Comparison of ENCODE assay signal across 13 cellular contexts in genomic region chr9:129630967-129631672, GRCh38. TPM values are rescaled to one million over a fixed set of nuclear protein-coding genes. Genes with fewer than 3 reads are reported as not detected.
DNase-seq lines count a peak whose midpoint lies in the region; ATAC-seq and TF ChIP-seq lines count a peak whose summit lies in the region.
"Had no signal": no experiment of that assay in that cellular context is flagged by ENCODE, and none has a peak within 500 bp of the region (broad histone marks: within the 10 kb centered on the region; RNA-seq: fewer than 3 reads in every experiment).

No MANE protein-coding gene starts in this region.

- H3K36me3 ChIP-seq in fibroblast of lung (ENCODE audit: control insufficient read depth, insufficient read depth, low read length) (peaks cover 25% of the 10 kb centered on the region), neural progenitor cell (no peaks in the 10 kb centered on the region)

- H3K36me3 Mint-ChIP-seq in activated T-cell treated with anti-CD3 and anti-CD28 coated beads, Interleukin-2, amount 50 U/mL, for 72 hours (ENCODE audit: insufficient read depth in 2 of 2), result peaks cover 0 to 8% of the 10 kb centered on the region in 2 donors
- peaks cover 9% of the 10 kb centered on the region for H3K36me3 Mint-ChIP-seq in neural progenitor cell

- peak overlapping the region; percentile 15 for H3K27ac ChIP-seq in fibroblast of lung (ENCODE audit: insufficient read depth, low read length)
- no peak overlapping the region for H3K27ac ChIP-seq in neural progenitor cell

- peak overlapping the region in 1 of 2 donors; percentile 48 for H3K4me3 Mint-ChIP-seq in activated T-cell treated with anti-CD3 and anti-CD28 coated beads, Interleukin-2, amount 50 U/mL, for 72 hours
- H3K4me3 Mint-ChIP-seq in neural progenitor cell, result peak overlapping the region; percentile 68

- H3K27me3 ChIP-seq in fibroblast of lung (ENCODE audit: control insufficient read depth, insufficient read depth, low read length) (no peaks in the 10 kb centered on the region), neural progenitor cell (no peaks in the 10 kb centered on the region)

- no peak overlapping the region for H3K9ac ChIP-seq in fibroblast of lung (ENCODE audit: insufficient read depth, low read length)
- H3K9ac ChIP-seq in neural progenitor cell, result no peak overlapping the region

- H3K27ac Mint-ChIP-seq in activated T-cell treated with anti-CD3 and anti-CD28 coated beads, Interleukin-2, amount 50 U/mL, for 72 hours, result peak overlapping the region; percentile 56
- peak overlapping the region; percentile 74 for H3K27ac Mint-ChIP-seq in neural progenitor cell
- H3K27ac Mint-ChIP-seq: activated T-helper 2 cell treated with anti-CD3 and anti-CD28 coated beads, Interferon-gamma antibody, Interleukin-2, Interleukin-4, amounts not matched to agents 10 μg/mL and 5 μg/mL and 100 μg/mL, durations not matched to agents 14 hours and 24 hours and 36 hours had no signal

- no peaks in the 10 kb centered on the region for H3F3A ChIP-seq in neural progenitor cell (ENCODE audit: low read depth)

- H4K20me1 ChIP-seq in fibroblast of lung (ENCODE audit: control insufficient read depth, extremely low read depth, insufficient read depth, low read length) (no peaks in the 10 kb centered on the region), neural progenitor cell (ENCODE audit: low read depth) (peaks cover 93% of the 10 kb centered on the region)

- peaks cover 62% of the 10 kb centered on the region for H3K4me1 Mint-ChIP-seq in activated T-cell treated with anti-CD3 and anti-CD28 coated beads, Interleukin-2, amount 50 U/mL, for 72 hours (ENCODE audit: low read depth)
- peaks cover 45% of the 10 kb centered on the region for H3K4me1 Mint-ChIP-seq in neural progenitor cell

- no peak for TF ChIP-seq CTCF in fibroblast of lung (conservative IDR thresholded peaks at IDR 0.05 in 1 of 2, IDR thresholded peaks at IDR 0.05 in 1 of 2; ENCODE audit: low read depth in 1 of 2, low read length in 2 of 2)
- TF ChIP-seq CTCF in neural progenitor cell (IDR thresholded peaks at IDR 0.05), result no peak

- H3K79me2 ChIP-seq in fibroblast of lung (ENCODE audit: control insufficient read depth, insufficient read depth, low read length) (peaks cover 90% of the 10 kb centered on the region), neural progenitor cell (ENCODE audit: low read depth) (peaks cover 78% of the 10 kb centered on the region)

- no peaks in the 10 kb centered on the region for H3K27me3 Mint-ChIP-seq in activated T-cell treated with anti-CD3 and anti-CD28 coated beads, Interleukin-2, amount 50 U/mL, for 72 hours (ENCODE audit: low read depth)
- peaks cover 2% of the 10 kb centered on the region for H3K27me3 Mint-ChIP-seq in neural progenitor cell (ENCODE audit: insufficient read depth, low read depth)

- DNase-seq in EH (ENCODE audit: low read depth), result peak; percentile 67
- no peak for DNase-seq in activated T-cell treated with anti-CD3 and anti-CD28 coated beads, Interleukin-2, amount 50 U/mL, for 72 hours
- DNase-seq in fibroblast of lung (ENCODE audit: low read depth in 2 of 2), result peak in 1 of 2 donors; percentile 69
- DNase-seq in neural progenitor cell (ENCODE audit: low spot score), result no peak
- no peak for DNase-seq in DMS153 treated with DMSO at 0.1 percent for 48 hours (lab: John Stamatoyannopoulos, UW; ENCODE audit: unreplicated experiment)
- no peak for DNase-seq in activated CD4-positive, CD25-positive, alpha-beta regulatory T cell treated with anti-CD3 and anti-CD28 coated beads, Interleukin-2, amount 50 U/mL, for 72 hours
- DNase-seq: NCI-H510A treated with DMSO at 0.1 percent for 48 hours; stimulated activated CD4-positive, alpha-beta T cell treated with anti-CD3 and anti-CD28 coated beads, Interleukin-4, amount 100 ng/mL, for 4 hours; T-helper 1 cell had no signal

- peaks cover 37% of the 10 kb centered on the region for H3K4me1 ChIP-seq in fibroblast of lung (ENCODE audit: control insufficient read depth, extremely low read depth, insufficient read depth, low read length)
- peaks cover 11% of the 10 kb centered on the region for H3K4me1 ChIP-seq in neural progenitor cell

- H3K9me3 ChIP-seq in fibroblast of lung (ENCODE audit: control insufficient read depth, insufficient read depth, low read depth, low read length) (no peaks in the 10 kb centered on the region), neural progenitor cell (ENCODE audit: low read depth) (no peaks in the 10 kb centered on the region)

- no peaks in the 10 kb centered on the region for H3K9me3 Mint-ChIP-seq in activated T-cell treated with anti-CD3 and anti-CD28 coated beads, Interleukin-2, amount 50 U/mL, for 72 hours
- H3K9me3 Mint-ChIP-seq in neural progenitor cell, result no peaks in the 10 kb centered on the region
- H3K9me3 Mint-ChIP-seq: activated T-helper 2 cell treated with anti-CD3 and anti-CD28 coated beads, Interferon-gamma antibody, Interleukin-2, Interleukin-4, amounts not matched to agents 10 μg/mL and 5 μg/mL and 100 μg/mL, durations not matched to agents 14 hours and 24 hours and 36 hours had no signal

- peak in 1 of 2 donors; percentile 59 for ATAC-seq in activated T-cell treated with anti-CD3 and anti-CD28 coated beads, Interleukin-2, amount 50 U/mL, for 72 hours (replicated peaks in 1 of 2)
- ATAC-seq in GM21528 (IDR thresholded peaks at IDR 0.05; ENCODE audit: low FRiP score, unreplicated experiment) (no peak), GM21447 (IDR thresholded peaks at IDR 0.05; ENCODE audit: unreplicated experiment) (no peak)

- no peak overlapping the region for H3K4me3 ChIP-seq in fibroblast of lung (replicated peaks in 1 of 4; ENCODE audit: control extremely low read depth in 1 of 4, insufficient read depth in 1 of 4, low read depth in 3 of 4, low read length in 4 of 4)
- no peak overlapping the region for H3K4me3 ChIP-seq in neural progenitor cell

- H3K4me2 ChIP-seq in fibroblast of lung (ENCODE audit: extremely low read depth, insufficient read depth, low read length) (peak overlapping the region; percentile 33), neural progenitor cell (no peak overlapping the region)

- H2AFZ ChIP-seq in fibroblast of lung (ENCODE audit: low read length) (no peak overlapping the region), neural progenitor cell (replicated peaks) (no peak overlapping the region)

RNA-seq across cellular contexts. Expression of gene NTMT1, which starts 5.2 kb away (rescaled TPM):
- 10 to 100 TPM; 39.3 to 51.9 TPM for total RNA-seq in activated T-cell treated with anti-CD3 and anti-CD28 coated beads, Interleukin-2, amount 50 U/mL, for 72 hours
- total RNA-seq in fibroblast of lung (33.1 and 34.2 TPM in 2 replicates), neural progenitor cell (ENCODE audit: low replicate concordance) (22.2 and 29.8 TPM in 2 replicates)
- polyA plus RNA-seq in fibroblast of lung, result 51.9 and 62.1 TPM in 2 replicates
- polyA plus RNA-seq in fibroblast of lung (2012), result 64.3 and 83.1 TPM in 2 replicates
- 33.0 and 46.7 TPM in 2 replicates for polyA minus RNA-seq in fibroblast of lung (ENCODE audit: low replicate concordance)

RNA-seq across cellular contexts. Expression of gene C9orf50, which starts 10.2 kb away (rescaled TPM):
- under 1 TPM in 1 of 2 donors, not detected in 1; 0.31 TPM for total RNA-seq in activated T-cell treated with anti-CD3 and anti-CD28 coated beads, Interleukin-2, amount 50 U/mL, for 72 hours
- total RNA-seq in fibroblast of lung (0.17 and 0.26 TPM in 2 replicates), neural progenitor cell (ENCODE audit: low replicate concordance) (not detected in 2 replicates)
- 0.14 and 0.16 TPM in 2 replicates for polyA plus RNA-seq in fibroblast of lung
- polyA plus RNA-seq in fibroblast of lung (2012), result 0.12 TPM in 1 of 2 replicates, not detected in the other
- not detected in 2 replicates for polyA minus RNA-seq in fibroblast of lung (ENCODE audit: low replicate concordance)
- total RNA-seq: activated T-helper 2 cell treated with anti-CD3 and anti-CD28 coated beads, Interferon-gamma antibody, Interleukin-2, Interleukin-4, amounts not matched to agents 10 μg/mL and 5 μg/mL and 100 μg/mL, durations not matched to agents 14 hours and 24 hours and 36 hours; glomerular endothelial cell had no signal

RNA-seq across cellular contexts. Expression of gene ASB6, which starts 10.8 kb away (rescaled TPM):
- 10 to 100 TPM; 16.9 to 20.2 TPM for total RNA-seq in activated T-cell treated with anti-CD3 and anti-CD28 coated beads, Interleukin-2, amount 50 U/mL, for 72 hours
- total RNA-seq in fibroblast of lung (14.4 and 14.9 TPM in 2 replicates), neural progenitor cell (ENCODE audit: low replicate concordance) (9.2 and 21.1 TPM in 2 replicates)
- 15.4 and 21.1 TPM in 2 replicates for polyA plus RNA-seq in fibroblast of lung
- 15.8 and 22.9 TPM in 2 replicates for polyA plus RNA-seq in fibroblast of lung (2012)
- 19.8 and 21.4 TPM in 2 replicates for polyA minus RNA-seq in fibroblast of lung (ENCODE audit: low replicate concordance)

RNA-seq across cellular contexts. Expression of gene PRRX2, which starts 34.3 kb away (rescaled TPM):
- total RNA-seq in activated T-cell treated with anti-CD3 and anti-CD28 coated beads, Interleukin-2, amount 50 U/mL, for 72 hours, result 1 to 10 TPM; 3.3 to 6.1 TPM
- total RNA-seq in fibroblast of lung (4.6 and 11.7 TPM in 2 replicates), neural progenitor cell (ENCODE audit: low replicate concordance) (1.5 and 5.2 TPM in 2 replicates)
- 3.4 and 4.4 TPM in 2 replicates for polyA plus RNA-seq in fibroblast of lung
- polyA plus RNA-seq in fibroblast of lung (2012), result 13.0 and 15.9 TPM in 2 replicates
- 2.3 and 2.7 TPM in 2 replicates for polyA minus RNA-seq in fibroblast of lung (ENCODE audit: low replicate concordance)
- total RNA-seq: glomerular endothelial cell had no signal
